In genomic region chr6:3428247-3428646, GRCh38 we compare ENCODE assay signal across 28 cellular contexts.
"Had no signal": no experiment of that assay in that cellular context is flagged by ENCODE, and none has a peak within 500 bp of the region (broad histone marks: within the 10 kb centered on the region; RNA-seq: fewer than 3 reads in every experiment).

No MANE protein-coding gene starts in this region.

- H3K27ac ChIP-seq: ascending aorta, coronary artery, heart right ventricle, left ventricle myocardium inferior, neutrophil, right atrium auricular region, spleen, upper lobe of left lung, WERI-Rb-1 had no signal

- H3K36me3 ChIP-seq: ascending aorta, heart right ventricle, left ventricle myocardium inferior, neutrophil, right atrium auricular region, spleen, upper lobe of left lung had no signal

- DNase-seq: activated CD4-positive, alpha-beta memory T cell treated with anti-CD3 and anti-CD28 coated beads for 36 hours; activated CD4-positive, alpha-beta T cell treated with anti-CD3 and anti-CD28 coated beads, Interleukin-2, amount 10 ng/mL, durations not matched to agents 24 days and 14 days; activated CD4-positive, CD25-positive, alpha-beta regulatory T cell treated with anti-CD3 and anti-CD28 coated beads, Interleukin-2, amount 50 U/mL, for 72 hours; activated CD8-positive, alpha-beta memory T cell treated with anti-CD3 and anti-CD28 coated beads, Interleukin-2, amount 50 U/mL, for 4 hours; activated effector memory CD4-positive, alpha-beta T cell treated with anti-CD3 and anti-CD28 coated beads, Interleukin-2, amount 50 U/mL, for 16 hours; activated naive CD4-positive, alpha-beta T cell treated with anti-CD3 and anti-CD28 coated beads for 36 hours; activated naive CD8-positive, alpha-beta T cell treated with anti-CD3 and anti-CD28 coated beads, Interleukin-2, amount 10 ng/mL, durations not matched to agents 7 days and 5 days; activated T-cell treated with anti-CD3 and anti-CD28 coated beads, Interleukin-2, amount 50 U/mL, for 1 hour; dorsolateral prefrontal cortex; effector memory CD4-positive, alpha-beta T cell; foreskin fibroblast; heart right ventricle; spleen; stimulated activated naive CD4-positive, alpha-beta T cell; T-helper 17 cell; T1000; WERI-Rb-1 had no signal

- H3K4me3 Mint-ChIP-seq: activated CD4-positive, alpha-beta memory T cell treated with anti-CD3 and anti-CD28 coated beads for 36 hours; activated CD4-positive, alpha-beta T cell treated with anti-CD3 and anti-CD28 coated beads, Interleukin-2, amount 10 ng/mL, durations not matched to agents 24 days and 14 days; activated naive CD4-positive, alpha-beta T cell treated with anti-CD3 and anti-CD28 coated beads for 36 hours; activated naive CD8-positive, alpha-beta T cell treated with anti-CD3 and anti-CD28 coated beads, Interleukin-2, amount 10 ng/mL, durations not matched to agents 7 days and 5 days; activated T-helper 1 cell treated with anti-CD3 and anti-CD28 coated beads, Interleukin-12 subunit alpha, Interleukin-12 subunit beta, Interleukin-2, Interleukin-4 antibody, amounts not matched to agents 30 ng/mL and 10 ng/mL and 1 ng/mL, durations not matched to agents 14 hours and 24 hours and 36 hours; brain; nephron; T-helper 17 cell had no signal

- H3K4me1 Mint-ChIP-seq: activated CD4-positive, alpha-beta T cell treated with anti-CD3 and anti-CD28 coated beads, Interleukin-2, amount 10 ng/mL, durations not matched to agents 24 days and 14 days; activated naive CD8-positive, alpha-beta T cell treated with anti-CD3 and anti-CD28 coated beads, Interleukin-2, amount 10 ng/mL, durations not matched to agents 7 days and 5 days had no signal

- H3K27me3 ChIP-seq: ascending aorta, dorsolateral prefrontal cortex, right atrium auricular region, upper lobe of left lung had no signal

- H3K9me3 ChIP-seq: ascending aorta, heart right ventricle, left ventricle myocardium inferior, mucosa of descending colon, neutrophil, right atrium auricular region, spleen, upper lobe of left lung had no signal

- ATAC-seq: T-helper 17 cell had no signal

- H3K27me3 Mint-ChIP-seq: activated CD4-positive, alpha-beta memory T cell treated with anti-CD3 and anti-CD28 coated beads for 36 hours had no signal

- H3K4me3 ChIP-seq: ascending aorta, coronary artery, dorsolateral prefrontal cortex, heart right ventricle, left ventricle myocardium inferior, lung, mucosa of descending colon, right atrium auricular region, spleen, upper lobe of left lung had no signal

- H3K4me1 ChIP-seq: ascending aorta, upper lobe of left lung had no signal

- H3K27ac Mint-ChIP-seq: activated CD4-positive, alpha-beta memory T cell treated with anti-CD3 and anti-CD28 coated beads for 36 hours; activated CD4-positive, alpha-beta T cell treated with anti-CD3 and anti-CD28 coated beads, Interleukin-2, amount 10 ng/mL, durations not matched to agents 24 days and 14 days; activated naive CD4-positive, alpha-beta T cell treated with anti-CD3 and anti-CD28 coated beads for 36 hours; activated naive CD8-positive, alpha-beta T cell treated with anti-CD3 and anti-CD28 coated beads, Interleukin-2, amount 10 ng/mL, durations not matched to agents 7 days and 5 days; activated T-helper 1 cell treated with anti-CD3 and anti-CD28 coated beads, Interleukin-12 subunit alpha, Interleukin-12 subunit beta, Interleukin-2, Interleukin-4 antibody, amounts not matched to agents 30 ng/mL and 10 ng/mL and 1 ng/mL, durations not matched to agents 14 hours and 24 hours and 36 hours; T-helper 17 cell had no signal

- H3K9me3 Mint-ChIP-seq: activated CD4-positive, alpha-beta memory T cell treated with anti-CD3 and anti-CD28 coated beads for 36 hours; activated CD4-positive, alpha-beta T cell treated with anti-CD3 and anti-CD28 coated beads, Interleukin-2, amount 10 ng/mL, durations not matched to agents 24 days and 14 days; activated naive CD4-positive, alpha-beta T cell treated with anti-CD3 and anti-CD28 coated beads for 36 hours; activated naive CD8-positive, alpha-beta T cell treated with anti-CD3 and anti-CD28 coated beads, Interleukin-2, amount 10 ng/mL, durations not matched to agents 7 days and 5 days; activated T-helper 1 cell treated with anti-CD3 and anti-CD28 coated beads, Interleukin-12 subunit alpha, Interleukin-12 subunit beta, Interleukin-2, Interleukin-4 antibody, amounts not matched to agents 30 ng/mL and 10 ng/mL and 1 ng/mL, durations not matched to agents 14 hours and 24 hours and 36 hours; brain; nephron had no signal

- H3K36me3 Mint-ChIP-seq: activated CD4-positive, alpha-beta memory T cell treated with anti-CD3 and anti-CD28 coated beads for 36 hours; activated naive CD8-positive, alpha-beta T cell treated with anti-CD3 and anti-CD28 coated beads, Interleukin-2, amount 10 ng/mL, durations not matched to agents 7 days and 5 days had no signal
